ENCODE assay signal across 2 cellular contexts in genomic region chr6:3156184-3157119, GRCh38.
TF ChIP-seq lines count a peak whose summit lies in the region.
"Not testable (repeated sequence)": the region's sequence is repeated elsewhere in the genome, so short reads cannot be mapped to it uniquely, and the experiment has no call there.

No MANE protein-coding gene starts in this region.

TF ChIP-seq in WTC11, 78 proteins besides CTCF, POLR2A, EP300 and RAD21:
- TF ChIP-seq HMGXB4 (CRISPR knock-in tag; IDR thresholded peaks at IDR 0.05), result peak; percentile 19; the same call in 1 of the 2 replicates

TF ChIP-seq in K562, 482 proteins besides CTCF, POLR2A, EP300 and RAD21:
- TF ChIP-seq NR2C2 (CRISPR knock-in tag; IDR thresholded peaks at IDR 0.05), result 0 out of 2 replicates have a peak, but pooled peaks have one; percentile 21
- not testable (repeated sequence) for TF ChIP-seq NR2C2 (tag; IDR thresholded peaks at IDR 0.05)
- peak; percentile 40; the same call in 1 of the 2 replicates for TF ChIP-seq SP1 (CRISPR knock-in tag; IDR thresholded peaks at IDR 0.05)
- TF ChIP-seq C11orf30 (IDR thresholded peaks at IDR 0.05; ENCODE audit: low read depth), result peak; percentile 31
- peak; percentile 45; the same call in 1 of the 2 replicates for TF ChIP-seq BHLHE40 (IDR thresholded peaks at IDR 0.05; ENCODE audit: low read length)
- peak; percentile 17; the same call in 1 of the 2 replicates for TF ChIP-seq POLR2G (IDR thresholded peaks at IDR 0.05; ENCODE audit: low read depth, low read length)
- peak; percentile 18; the same call in 1 of the 2 replicates for TF ChIP-seq ZNF431 (CRISPR knock-in tag; IDR thresholded peaks at IDR 0.05)
- 0 out of 2 replicates have a peak, but pooled peaks have one; percentile 0 for TF ChIP-seq ZNF12 (CRISPR knock-in tag; IDR thresholded peaks at IDR 0.05)
- TF ChIP-seq NFIC (IDR thresholded peaks at IDR 0.05), result 0 out of 2 replicates have a peak, but pooled peaks have one; percentile 43
- TF ChIP-seq PKNOX1 (IDR thresholded peaks at IDR 0.05), result peak; percentile 20; the same call in 1 of the 2 replicates
- peak; percentile 94; the same call in 1 of the 2 replicates for TF ChIP-seq ZBED1 (IDR thresholded peaks at IDR 0.05)
- TF ChIP-seq EGR1 (conservative IDR thresholded peaks at IDR 0.05), result peak; percentile 60
- 0 out of 2 replicates have a peak, but pooled peaks have one; percentile 34 for TF ChIP-seq USF1 (CRISPR knock-in tag; IDR thresholded peaks at IDR 0.05)
- TF ChIP-seq ZBTB7A (IDR thresholded peaks at IDR 0.05; ENCODE audit: borderline replicate concordance, control insufficient read depth, low read depth, low read length), result peak; percentile 38; the same call in 1 of the 2 replicates
- TF ChIP-seq E2F5 (CRISPR knock-in tag; IDR thresholded peaks at IDR 0.05), result 0 out of 2 replicates have a peak, but pooled peaks have one; percentile 30
- peak; percentile 45; the same call in 1 of the 2 replicates for TF ChIP-seq ZC3H4 (CRISPR knock-in tag; IDR thresholded peaks at IDR 0.05; ENCODE audit: borderline replicate concordance)
- peak; percentile 58; the same call in 1 of the 2 replicates for TF ChIP-seq NFE2 (IDR thresholded peaks at IDR 0.05; ENCODE audit: low read depth)
- peak; percentile 22; the same call in 1 of the 2 replicates for TF ChIP-seq ZNF316 (IDR thresholded peaks at IDR 0.05)
- peak; percentile 22; the same call in 1 of the 2 replicates for TF ChIP-seq SMARCE1 (IDR thresholded peaks at IDR 0.05)
